14 cellular contexts compared by ENCODE assay signal in the genomic region with DNA sequence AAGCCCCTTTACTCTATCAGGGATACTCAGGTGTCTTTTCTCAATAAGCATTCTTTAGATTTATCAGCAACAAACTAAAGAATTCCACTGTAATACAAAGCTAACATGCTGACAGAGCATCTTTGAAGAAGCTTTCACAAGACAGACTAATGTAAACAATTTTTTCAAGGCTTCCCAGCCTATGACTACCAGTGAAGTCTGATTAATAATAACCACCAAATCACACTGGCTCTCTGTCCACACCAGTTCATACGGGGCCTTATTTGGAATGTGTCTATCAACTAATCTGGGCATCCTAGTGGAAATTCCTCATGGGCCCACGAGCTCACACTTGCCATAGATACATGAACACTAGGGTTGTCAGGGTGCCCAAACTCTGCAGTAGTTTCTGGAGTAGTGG.
DNase-seq lines count a peak whose midpoint lies in the region; ATAC-seq and TF ChIP-seq lines count a peak whose summit lies in the region.
"Had no signal": no experiment of that assay in that cellular context is flagged by ENCODE, and none has a peak within 500 bp of the region (broad histone marks: within the 10 kb centered on the region; RNA-seq: fewer than 3 reads in every experiment).

No MANE protein-coding gene starts in this region.

- no peak overlapping the region for H3K4me3 Mint-ChIP-seq in type B pancreatic cell
- H3K4me3 Mint-ChIP-seq: activated naive CD8-positive, alpha-beta T cell; CD4-positive, CD25-positive, alpha-beta regulatory T cell had no signal

- no peak for TF ChIP-seq CTCF in foreskin keratinocyte (conservative IDR thresholded peaks at IDR 0.05)
- TF ChIP-seq CTCF in type B pancreatic cell (conservative IDR thresholded peaks at IDR 0.05): no peak

- H3K36me3 Mint-ChIP-seq in type B pancreatic cell: peaks cover 3% of the 10 kb centered on the region

- peak overlapping the region; percentile 67 for H3K27ac Mint-ChIP-seq in type B pancreatic cell
- H3K27ac Mint-ChIP-seq: activated naive CD8-positive, alpha-beta T cell had no signal

- H3K4me1 ChIP-seq in foreskin keratinocyte: peaks cover under 1% of the 10 kb centered on the region

- ATAC-seq in foreskin keratinocyte: peak; percentile 66
- no peak for ATAC-seq in GM18868 (IDR thresholded peaks at IDR 0.05; ENCODE audit: unreplicated experiment)

- DNase-seq in HK-2 (ENCODE audit: unreplicated experiment) (peak; percentile 20), astrocyte of the hippocampus (ENCODE audit: low read depth, low spot score) (peak; percentile 65), foreskin keratinocyte (peak; percentile 69 to 75), type B pancreatic cell (ENCODE audit: extremely low spot score, unreplicated experiment) (no peak), NCI-H1048 (lab: John Stamatoyannopoulos, UW) (no peak)
- no peak for DNase-seq in activated naive CD4-positive, alpha-beta T cell treated with anti-CD3 and anti-CD28 coated beads, Interleukin-2, amount 50 U/mL, for 16 hours
- DNase-seq: CD4-positive, CD25-positive, alpha-beta regulatory T cell; GF-D8; H7; NCI-H2107; stimulated activated naive CD4-positive, alpha-beta T cell had no signal

- H3K4me1 Mint-ChIP-seq in type B pancreatic cell (ENCODE audit: unreplicated experiment): peaks cover 17% of the 10 kb centered on the region

- no peaks in the 10 kb centered on the region for H3K27me3 Mint-ChIP-seq in type B pancreatic cell
- H3K27me3 Mint-ChIP-seq: activated naive CD8-positive, alpha-beta T cell; CD4-positive, CD25-positive, alpha-beta regulatory T cell had no signal

- no peak overlapping the region for H3K27ac ChIP-seq in foreskin keratinocyte
- H3K27ac ChIP-seq: VCaP had no signal

- no peaks in the 10 kb centered on the region for H3K27me3 ChIP-seq in foreskin keratinocyte

- no peaks in the 10 kb centered on the region for H3K9me3 Mint-ChIP-seq in type B pancreatic cell
- H3K9me3 Mint-ChIP-seq: CD4-positive, CD25-positive, alpha-beta regulatory T cell had no signal

Comparison
In these comparisons a context has a peak if more than half of its experiments do, and no peak if none do; other contexts are left out.
1. DNase-seq: peak in HK-2 (single experiment), astrocyte of the hippocampus (single experiment) and foreskin keratinocyte (2 of 2); none in type B pancreatic cell (single experiment), activated naive CD4-positive, alpha-beta T cell treated with anti-CD3 and anti-CD28 coated beads, Interleukin-2, amount 50 U/mL, for 16 hours (single experiment) and NCI-H1048 (single experiment).